ENCODE assay signal across 1 cellular context in genomic region chr1:9482816-9483572, GRCh38.
TF ChIP-seq lines count a peak whose summit lies in the region.

No MANE protein-coding gene starts in this region.

TF ChIP-seq in H1, 55 proteins besides CTCF, POLR2A, EP300 and RAD21 (continued from another document):
- no peak for TF ChIP-seq KDM5A (IDR thresholded peaks at IDR 0.05; ENCODE audit: low read length)
- no peak for TF ChIP-seq SAP30 (IDR thresholded peaks at IDR 0.05; ENCODE audit: insufficient read depth, insufficient replicate concordance, low read length)
- TF ChIP-seq RFX5 (IDR thresholded peaks at IDR 0.05; ENCODE audit: borderline replicate concordance, low read depth, low read length) = no peak
- no peak for TF ChIP-seq CHD2 (IDR thresholded peaks at IDR 0.05; ENCODE audit: low read length)
- no peak for TF ChIP-seq SIN3A (conservative IDR thresholded peaks at IDR 0.05 in 1 of 2, IDR thresholded peaks at IDR 0.05 in 1 of 2; ENCODE audit: low read depth in 1 of 2, low read length in 2 of 2)
- TF ChIP-seq CREB1 (IDR thresholded peaks at IDR 0.05) = no peak
